1 cellular context compared by ENCODE assay signal in the genomic region with DNA sequence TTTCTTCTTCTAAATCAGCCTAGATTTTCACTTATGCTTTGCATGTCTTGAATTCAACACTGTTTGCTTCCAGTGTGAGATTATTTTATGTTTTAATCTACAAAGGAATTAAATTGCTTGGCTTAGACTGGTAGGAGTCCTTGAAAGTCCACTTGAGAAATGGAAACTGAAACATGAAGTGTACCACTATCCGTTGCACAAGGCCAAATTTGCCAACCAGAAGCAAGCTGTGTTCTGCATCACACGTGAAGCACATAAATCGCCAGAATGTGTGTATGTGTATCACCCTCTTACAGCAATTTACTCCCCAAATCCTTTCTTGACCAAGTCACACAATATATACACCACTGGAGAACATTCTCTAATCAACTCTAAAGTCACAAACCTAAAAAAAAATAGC.
A peak's percentile ranks its signal among the peaks of the same experiment; 100 is the strongest.
TF ChIP-seq lines count a peak whose summit lies in the region.

No MANE protein-coding gene starts in this region.

TF ChIP-seq in GM12878, 131 proteins besides CTCF, POLR2A, EP300 and RAD21:
- TF ChIP-seq, protein P1, sequence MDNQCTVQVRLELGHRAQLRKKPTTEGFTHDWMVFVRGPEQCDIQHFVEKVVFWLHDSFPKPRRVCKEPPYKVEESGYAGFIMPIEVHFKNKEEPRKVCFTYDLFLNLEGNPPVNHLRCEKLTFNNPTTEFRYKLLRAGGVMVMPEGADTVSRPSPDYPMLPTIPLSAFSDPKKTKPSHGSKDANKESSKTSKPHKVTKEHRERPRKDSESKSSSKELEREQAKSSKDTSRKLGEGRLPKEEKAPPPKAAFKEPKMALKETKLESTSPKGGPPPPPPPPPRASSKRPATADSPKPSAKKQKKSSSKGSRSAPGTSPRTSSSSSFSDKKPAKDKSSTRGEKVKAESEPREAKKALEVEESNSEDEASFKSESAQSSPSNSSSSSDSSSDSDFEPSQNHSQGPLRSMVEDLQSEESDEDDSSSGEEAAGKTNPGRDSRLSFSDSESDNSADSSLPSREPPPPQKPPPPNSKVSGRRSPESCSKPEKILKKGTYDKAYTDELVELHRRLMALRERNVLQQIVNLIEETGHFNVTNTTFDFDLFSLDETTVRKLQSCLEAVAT (IDR thresholded peaks at IDR 0.05), result peak; percentile 18; the same call in 1 of the 2 replicates
- TF ChIP-seq SMC3 (IDR thresholded peaks at IDR 0.05; ENCODE audit: borderline replicate concordance, low read length) (no peak), BHLHE40 (IDR thresholded peaks at IDR 0.05; ENCODE audit: borderline replicate concordance in 1 of 2, low read depth in 2 of 2, low read length in 1 of 2) (no peak), DPF2 (IDR thresholded peaks at IDR 0.05) (0 out of 2 replicates have a peak, but pooled peaks have one; percentile 17), POLR2AphosphoS5 (IDR thresholded peaks at IDR 0.05; ENCODE audit: low read length) (no peak), SPI1 (IDR thresholded peaks at IDR 0.05; ENCODE audit: borderline replicate concordance, insufficient read depth, low read depth, low read length) (no peak), SMAD1 (IDR thresholded peaks at IDR 0.05; ENCODE audit: low read depth, partially characterized antibody) (no peak), PML (IDR thresholded peaks at IDR 0.05; ENCODE audit: low read length) (no peak), SUPT20H (IDR thresholded peaks at IDR 0.05; ENCODE audit: borderline replicate concordance, control insufficient read depth, low read depth, low read length) (no peak)
- TF ChIP-seq, protein P2, sequence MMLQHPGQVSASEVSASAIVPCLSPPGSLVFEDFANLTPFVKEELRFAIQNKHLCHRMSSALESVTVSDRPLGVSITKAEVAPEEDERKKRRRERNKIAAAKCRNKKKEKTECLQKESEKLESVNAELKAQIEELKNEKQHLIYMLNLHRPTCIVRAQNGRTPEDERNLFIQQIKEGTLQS (IDR thresholded peaks at IDR 0.05; ENCODE audit: borderline replicate concordance, extremely low read depth, low read depth, low read length), result no peak
TF ChIP-seq in GM12878: peak in this region for 2.
